ENCODE assay signal across 12 cellular contexts in the genomic region with DNA sequence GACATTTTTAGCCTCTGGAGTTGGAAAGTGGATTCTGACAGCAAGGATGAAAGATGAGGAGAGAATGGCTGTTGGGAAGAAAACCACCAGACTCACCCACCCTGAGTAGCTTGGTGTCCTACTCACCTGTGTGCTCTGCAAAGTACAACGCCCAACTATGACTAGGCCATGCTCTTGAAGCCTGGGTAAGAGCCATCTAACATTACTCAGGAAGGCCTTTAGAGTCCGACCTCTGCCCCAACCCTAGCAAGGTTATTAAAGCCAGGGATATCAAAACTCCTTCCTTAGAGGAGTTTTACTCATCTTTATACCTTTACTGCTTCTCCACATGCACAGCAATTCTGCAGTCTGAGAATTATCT.
"Had no signal": no experiment of that assay in that cellular context is flagged by ENCODE, and none has a peak within 500 bp of the region (broad histone marks: within the 10 kb centered on the region; RNA-seq: fewer than 3 reads in every experiment).

No MANE protein-coding gene starts in this region.

- DNase-seq: activated CD4-positive, alpha-beta memory T cell treated with anti-CD3 and anti-CD28 coated beads for 36 hours; activated gamma-delta T cell; activated naive CD8-positive, alpha-beta T cell treated with anti-CD3 and anti-CD28 coated beads, Interleukin-2, amount 10 ng/mL, durations not matched to agents 7 days and 5 days; activated T-cell treated with anti-CD3 and anti-CD28 coated beads, Interleukin-2, amount 50 U/mL, for 4 hours; aorta; foreskin melanocyte; SK-N-SH; T-helper 1 cell had no signal

- H3K27ac ChIP-seq: breast epithelium, skin epidermis, tibial nerve, VCaP had no signal

- H3K4me2 ChIP-seq: SK-N-SH had no signal

- H3K36me3 ChIP-seq: breast epithelium, tibial nerve had no signal

- H3K4me3 ChIP-seq: breast epithelium, skin epidermis, tibial nerve had no signal

- ATAC-seq: activated T-cell treated with anti-CD3 and anti-CD28 coated beads, Interleukin-2, amount 50 U/mL, for 4 hours had no signal

- H3K9me2 ChIP-seq: SK-N-SH had no signal

- H3K9me3 ChIP-seq: breast epithelium, SK-N-SH, tibial nerve had no signal

- H3K9ac ChIP-seq: SK-N-SH had no signal

- H3K27me3 ChIP-seq: breast epithelium had no signal

- H3K4me1 ChIP-seq: breast epithelium, tibial nerve had no signal
